11 cellular contexts compared by ENCODE assay signal in the genomic region with DNA sequence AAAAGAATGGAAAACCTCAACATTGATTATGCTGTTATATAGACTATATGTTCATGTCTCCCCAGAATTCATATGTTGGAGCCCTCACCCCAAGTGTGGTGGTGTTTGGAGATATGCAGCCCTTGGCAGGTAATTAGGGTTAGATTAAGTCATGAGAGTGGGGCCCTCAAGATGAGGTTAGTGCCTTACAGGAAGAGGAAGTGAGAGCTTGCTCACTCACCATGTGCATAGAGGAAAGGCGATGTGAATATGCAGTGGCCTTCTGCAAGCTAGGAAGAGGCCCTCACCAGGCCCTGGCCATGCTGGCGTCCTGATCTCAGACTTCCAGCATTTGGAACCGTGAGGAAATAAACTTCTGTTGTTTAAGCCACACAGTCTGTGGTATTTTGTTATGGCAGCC. TPM values are rescaled to one million over a fixed set of nuclear protein-coding genes. Genes with fewer than 3 reads are reported as not detected.
DNase-seq lines count a peak whose midpoint lies in the region; ATAC-seq lines count a peak whose summit lies in the region.
"Had no signal": no experiment of that assay in that cellular context is flagged by ENCODE, and none has a peak within 500 bp of the region (broad histone marks: within the 10 kb centered on the region; RNA-seq: fewer than 3 reads in every experiment).

No MANE protein-coding gene starts in this region.

- H3K9me3 Mint-ChIP-seq in CD8-positive, alpha-beta memory T cell = no peaks in the 10 kb centered on the region
- H3K9me3 Mint-ChIP-seq in T-cell = peaks cover 0 to 8% (median 3%) of the 10 kb centered on the region in 3 donors

- no peak overlapping the region for H2AFZ ChIP-seq in GM23248

- WGBS in GM23248 (ENCODE audit: low coverage in 1 of 2, low lambda C conversion rate in 2 of 2, missing lambda C conversion rate in 2 of 2), 2 experiments = 96 to 97% methylated on average over 3 of the region's 3 CpGs

- H3K36me3 Mint-ChIP-seq in CD8-positive, alpha-beta memory T cell = peaks cover 48 to 95% (median 52%) of the 10 kb centered on the region in 3 donors
- peaks cover 79% of the 10 kb centered on the region for H3K36me3 Mint-ChIP-seq in T-cell

- peak overlapping the region in 6 of 8 donors; percentile 8 to 80 (median 44) for H3K27ac Mint-ChIP-seq in CD8-positive, alpha-beta memory T cell
- peak overlapping the region; percentile 23 to 69 for H3K27ac Mint-ChIP-seq in T-cell

- H3K9me2 ChIP-seq in GM23248 (ENCODE audit: insufficient read depth) = no peaks in the 10 kb centered on the region

- H3K27ac ChIP-seq in CD8-positive, alpha-beta memory T cell (ENCODE audit: low read depth, low read length) = no peak overlapping the region
- H3K27ac ChIP-seq in GM23248 = no peak overlapping the region
- H3K27ac ChIP-seq: breast epithelium, C4-2B, thoracic aorta had no signal

- H3K4me1 ChIP-seq in CD8-positive, alpha-beta memory T cell (ENCODE audit: insufficient read depth, low read length) = peaks cover 4% of the 10 kb centered on the region
- no peaks in the 10 kb centered on the region for H3K4me1 ChIP-seq in GM23248 (ENCODE audit: insufficient read depth)
- H3K4me1 ChIP-seq: breast epithelium had no signal

- no peak overlapping the region for H3K9ac ChIP-seq in GM23248

- no peaks in the 10 kb centered on the region for H3K79me2 ChIP-seq in GM23248 (ENCODE audit: insufficient read depth)

- ATAC-seq in GM19395 (IDR thresholded peaks at IDR 0.05; ENCODE audit: unreplicated experiment) (peak; percentile 92), HG03097 (IDR thresholded peaks at IDR 0.05; ENCODE audit: low FRiP score, unreplicated experiment) (peak; percentile 70), T-cell (replicated peaks in 1 of 4) (no peak), HG02970 (IDR thresholded peaks at IDR 0.05; ENCODE audit: low FRiP score, unreplicated experiment) (no peak)

- no peak overlapping the region for H3K4me3 Mint-ChIP-seq in CD8-positive, alpha-beta memory T cell
- no peak overlapping the region for H3K4me3 Mint-ChIP-seq in T-cell

- H3F3A ChIP-seq in GM23248 (ENCODE audit: insufficient read depth) = no peaks in the 10 kb centered on the region

- no peaks in the 10 kb centered on the region for H4K20me1 ChIP-seq in GM23248 (ENCODE audit: insufficient read depth)

- peaks cover 37 to 59% (median 49%) of the 10 kb centered on the region in 3 donors for H3K4me1 Mint-ChIP-seq in CD8-positive, alpha-beta memory T cell
- peaks cover 38 to 47% (median 39%) of the 10 kb centered on the region in 3 donors for H3K4me1 Mint-ChIP-seq in T-cell

- no peak for DNase-seq in CD8-positive, alpha-beta memory T cell
- DNase-seq in T-cell = no peak
- no peak for DNase-seq in GM19238 (ENCODE audit: insufficient read length, low spot score)
- no peak for DNase-seq in GM23248
- DNase-seq in DMS53 treated with DMSO at 0.1 percent for 48 hours (lab: John Stamatoyannopoulos, UW; ENCODE audit: unreplicated experiment) = no peak

- H3K27me3 ChIP-seq in CD8-positive, alpha-beta memory T cell (ENCODE audit: insufficient read depth, low read length, poor library complexity, severe bottlenecking) = no peaks in the 10 kb centered on the region
- no peaks in the 10 kb centered on the region for H3K27me3 ChIP-seq in GM23248 (replicated peaks; ENCODE audit: insufficient read depth)
- H3K27me3 ChIP-seq: breast epithelium had no signal

- H3K27me3 Mint-ChIP-seq in CD8-positive, alpha-beta memory T cell = no peaks in the 10 kb centered on the region
- no peaks in the 10 kb centered on the region for H3K27me3 Mint-ChIP-seq in T-cell

- H3K9me3 ChIP-seq in CD8-positive, alpha-beta memory T cell (ENCODE audit: low read length) = no peaks in the 10 kb centered on the region
- no peaks in the 10 kb centered on the region for H3K9me3 ChIP-seq in GM23248 (ENCODE audit: low read depth)
- H3K9me3 ChIP-seq: breast epithelium, thoracic aorta had no signal

- POLR2A ChIA-PET in CD8-positive, alpha-beta memory T cell (lab: Charles Lee) = no interaction called here
- POLR2A ChIA-PET in T-cell (lab: Charles Lee) = no interaction called here

- no peak overlapping the region for H3K4me3 ChIP-seq in CD8-positive, alpha-beta memory T cell (ENCODE audit: low read length)
- no peak overlapping the region for H3K4me3 ChIP-seq in GM23248
- H3K4me3 ChIP-seq: breast epithelium, thoracic aorta had no signal

- H3K36me3 ChIP-seq in CD8-positive, alpha-beta memory T cell (ENCODE audit: insufficient read depth, low read length) = peaks cover 22% of the 10 kb centered on the region
- H3K36me3 ChIP-seq in GM23248 (ENCODE audit: low read depth) = peaks cover 33% of the 10 kb centered on the region
- H3K36me3 ChIP-seq: breast epithelium had no signal

- in situ Hi-C loops in GM23248 (cut with MboI) = no loop called here

- CTCF ChIA-PET in CD8-positive, alpha-beta memory T cell (lab: Charles Lee) = no interaction called here
- CTCF ChIA-PET in T-cell (lab: Charles Lee) = no interaction called here

- H3K4me2 ChIP-seq in GM23248 (ENCODE audit: unreplicated experiment) = no peak overlapping the region

RNA-seq across cellular contexts. Expression of gene ZNF33A, which starts 14.8 kb away (rescaled TPM):
- 10 to 100 TPM; 22.9 to 25.7 TPM for total RNA-seq in CD8-positive, alpha-beta memory T cell
- 24.1 TPM for polyA plus RNA-seq in CD8-positive, alpha-beta memory T cell
- total RNA-seq in T-cell = 10 to 100 TPM; 39.5 to 59.6 (median 55.0) TPM
- total RNA-seq in GM23248 (2014; rRNA removed; shearing (Covaris generic)) = 6.6 and 29.2 TPM in 2 replicates
- polyA plus RNA-seq in GM23248 (2016; fragmentation: Nextera tagmentation; extraction: Ambion mirVana) = 7.2 and 7.6 TPM in 2 replicates

RNA-seq across cellular contexts. Expression of gene ZNF25, which starts 48.8 kb away (rescaled TPM):
- 1 to 10 TPM; 4.6 to 5.9 TPM for total RNA-seq in CD8-positive, alpha-beta memory T cell
- 6.2 TPM for polyA plus RNA-seq in CD8-positive, alpha-beta memory T cell
- 1 to 10 TPM; 8.0 to 9.3 (median 8.3) TPM for total RNA-seq in T-cell
- total RNA-seq in GM23248 (2014; rRNA removed; shearing (Covaris generic)) = 11.8 and 13.8 TPM in 2 replicates
- 11.2 and 11.8 TPM in 2 replicates for polyA plus RNA-seq in GM23248 (2016; fragmentation: Nextera tagmentation; extraction: Ambion mirVana)

Comparison
In these comparisons a context has a peak if more than half of its experiments do, and no peak if none do; other contexts are left out.
1. ATAC-seq: peak in GM19395 (single experiment) and HG03097 (single experiment); none in T-cell (0 of 4) and HG02970 (single experiment).